19 cellular contexts compared by ENCODE assay signal in the genomic region with DNA sequence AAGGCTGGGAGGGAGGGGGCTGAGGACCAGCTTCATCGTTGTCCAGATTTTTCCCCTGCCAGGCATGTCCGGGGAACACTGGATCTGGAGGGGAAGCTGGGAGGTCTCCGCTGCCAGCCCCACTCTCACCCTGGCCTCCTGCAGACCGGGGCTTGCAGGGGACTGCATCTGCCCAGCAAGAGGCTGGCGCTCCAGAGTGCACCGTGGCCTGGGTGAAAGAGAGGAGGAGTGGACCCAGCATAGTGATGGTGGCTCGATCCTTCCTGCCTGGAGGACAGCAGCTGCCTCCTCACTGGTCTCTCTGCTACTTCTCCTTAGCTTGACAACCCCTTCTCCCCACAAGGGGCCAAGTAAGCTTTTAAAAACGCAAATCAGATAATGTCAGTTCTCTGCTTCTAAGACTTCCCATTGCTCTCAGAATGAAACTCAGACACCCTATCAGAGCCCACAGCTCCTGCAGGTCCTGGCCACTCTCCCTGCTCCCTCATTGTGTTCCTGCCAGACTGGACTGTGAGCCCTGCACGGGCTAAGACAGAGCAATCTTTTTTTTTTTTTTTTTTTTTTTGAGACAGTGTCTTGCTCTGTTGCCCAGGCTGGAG. TPM values are rescaled to one million over a fixed set of nuclear protein-coding genes. Genes with fewer than 3 reads are reported as not detected.
DNase-seq lines count a peak whose midpoint lies in the region; ATAC-seq, FAIRE-seq and TF ChIP-seq lines count a peak whose summit lies in the region.
"Had no signal": no experiment of that assay in that cellular context is flagged by ENCODE, and none has a peak within 500 bp of the region (broad histone marks: within the 10 kb centered on the region; RNA-seq: fewer than 3 reads in every experiment).

No MANE protein-coding gene starts in this region.

- in situ Hi-C loops in GM13976 (cut with MboI; ENCODE audit: low sequenced_read_pairs, unreplicated experiment) (no loop called here), K562 (cut with MboI) (no loop called here)

- no peak for FAIRE-seq in K562 (lab: Jason Lieb, UNC)
- FAIRE-seq: HTR-8/SVneo, RCC 7860 had no signal

- TF ChIP-seq EP300 in K562 (IDR thresholded peaks at IDR 0.05; ENCODE audit: low read length), result no peak

- H3K27me3 ChIP-seq in NT2/D1 (ENCODE audit: insufficient read depth, insufficient read length) (no peaks in the 10 kb centered on the region), K562 (ENCODE audit: control insufficient read depth in 2 of 2, insufficient read depth in 2 of 2, low read length in 2 of 2) (no peaks in the 10 kb centered on the region), layer of hippocampus (ENCODE audit: control insufficient read depth, insufficient read depth, low read length) (no peaks in the 10 kb centered on the region)

- no peak for TF ChIP-seq POLR2A in K562 (conservative IDR thresholded peaks at IDR 0.05)

- H3K9me1 ChIP-seq in K562 (ENCODE audit: control insufficient read depth, insufficient read depth, low read length), result no peaks in the 10 kb centered on the region

- peak; percentile 42 for DNase-seq in GM13976 (ENCODE audit: low spot score)
- DNase-seq in NT2/D1 (ENCODE audit: low read depth, low spot score), result no peak
- no peak for DNase-seq in K562 (ENCODE audit: extremely low read depth in 1 of 4, low spot score in 3 of 4)
- DNase-seq in glomerular visceral epithelial cell (ENCODE audit: extremely low spot score), result no peak
- DNase-seq in effector memory CD8-positive, alpha-beta T cell, result no peak
- DNase-seq in NCI-H345 (lab: John Stamatoyannopoulos, UW), result no peak
- DNase-seq: DND-41, GDM1, H9, NCI-H1436, NCI-H2081, NCI-H510A treated with DMSO at 0.1 percent for 48 hours, SHP77 treated with DMSO at 0.1 percent for 48 hours had no signal

- ATAC-seq in K562 (peak; percentile 9), GM21381 (IDR thresholded peaks at IDR 0.05; ENCODE audit: unreplicated experiment) (no peak)
- ATAC-seq in effector memory CD8-positive, alpha-beta T cell (replicated peaks), result no peak

- H3K9me3 Mint-ChIP-seq in effector memory CD8-positive, alpha-beta T cell, result no peaks in the 10 kb centered on the region
- H3K9me3 Mint-ChIP-seq: H9 had no signal

- H4K20me1 ChIP-seq in K562 (replicated peaks; ENCODE audit: control insufficient read depth, insufficient read depth, low read length), result no peaks in the 10 kb centered on the region

- H3K4me3 ChIP-seq in NT2/D1 (ENCODE audit: insufficient read length, low read depth) (no peak overlapping the region), K562 (no peak overlapping the region)

- no peaks in the 10 kb centered on the region for H3K79me2 ChIP-seq in K562 (ENCODE audit: control insufficient read depth, insufficient read depth, low read length)

- peaks cover 42% of the 10 kb centered on the region for H3K4me1 ChIP-seq in NT2/D1 (ENCODE audit: insufficient read depth, insufficient read length)
- peaks cover 13 to 15% of the 10 kb centered on the region in 2 experiments; a peak in 4 of 5 replicates for H3K4me1 ChIP-seq in K562 (replicated peaks in 1 of 2; ENCODE audit: control insufficient read depth in 2 of 2, insufficient read depth in 2 of 2, low read length in 2 of 2)

- WGBS in K562 (ENCODE audit: insufficient coverage, low coverage, missing lambda C conversion rate), result 39% methylated on average over 8 of the region's 9 CpGs

- intact Hi-C loops in K562 (cut with micrococcal nuclease), result no loop called here

- TF ChIP-seq CTCF in GM13976 (IDR thresholded peaks at IDR 0.05; ENCODE audit: borderline replicate concordance, control extremely low read depth, extremely low read depth, insufficient read depth, missing control alignments) (no peak), K562 (IDR thresholded peaks at IDR 0.05 in 2 of 3, conservative IDR thresholded peaks at IDR 0.05 in 1 of 3; ENCODE audit: insufficient read depth in 2 of 3, low read depth in 1 of 3, low read length in 3 of 3) (no peak)

- no peak overlapping the region for H3K27ac ChIP-seq in K562 (ENCODE audit: extremely low read depth, low read depth, low read length)
- peak overlapping the region; percentile 81 for H3K27ac ChIP-seq in layer of hippocampus (ENCODE audit: low read depth, low read length)
- H3K27ac ChIP-seq: C4-2B, HL-60 had no signal

- peak overlapping the region; percentile 37 for H3K9ac ChIP-seq in NT2/D1 (ENCODE audit: insufficient read length, low read depth)
- no peak overlapping the region for H3K9ac ChIP-seq in K562 (ENCODE audit: insufficient read depth in 1 of 2, low read depth in 2 of 2, low read length in 2 of 2)

- peak overlapping the region in 1 of 2 donors; percentile 66 for H3K27ac Mint-ChIP-seq in effector memory CD8-positive, alpha-beta T cell

- no peak overlapping the region for H3K4me2 ChIP-seq in K562 (ENCODE audit: insufficient read depth, low read length)

- no TSS peak for BruUV-seq in K562 (replicated peaks; lab: Mats Ljungman, UMichigan)

- H3K4me1 Mint-ChIP-seq in effector memory CD8-positive, alpha-beta T cell (ENCODE audit: low read depth in 2 of 2), result peaks cover 15 to 19% of the 10 kb centered on the region in 2 donors

- peaks cover 12% of the 10 kb centered on the region for H3K36me3 ChIP-seq in NT2/D1 (ENCODE audit: insufficient read depth, insufficient read length, low read length)
- H3K36me3 ChIP-seq in K562 (ENCODE audit: control insufficient read depth, insufficient read depth, low read length), result no peaks in the 10 kb centered on the region

- H3K36me3 Mint-ChIP-seq in effector memory CD8-positive, alpha-beta T cell (ENCODE audit: insufficient read depth), result no peaks in the 10 kb centered on the region

- CTCF ChIA-PET in K562 (lab: Yijun Ruan, JAX; ENCODE audit: low intra/inter-chr PET ratio), result interaction anchor here (0.5 kb wide), 1 partner anchor 110 kb away, joined by 4 read pairs; no protein-coding TSS in a partner anchor

- H3K4me3 Mint-ChIP-seq in effector memory CD8-positive, alpha-beta T cell, result no peak overlapping the region
- H3K4me3 Mint-ChIP-seq: H9 had no signal

- no peak for TF ChIP-seq RAD21 in K562 (CRISPR knock-in tag; conservative IDR thresholded peaks at IDR 0.05 in 1 of 2, IDR thresholded peaks at IDR 0.05 in 1 of 2)

- POLR2A ChIA-PET in K562 (lab: Yijun Ruan, JAX), result interaction anchor here (0.6 to 2.5 kb wide), 3 partner anchors 10 to 1771 kb away, joined by 3 to 7 read pairs (median 4); no protein-coding TSS in a partner anchor

- no peaks in the 10 kb centered on the region for H3K27me3 Mint-ChIP-seq in effector memory CD8-positive, alpha-beta T cell

- H3K9me3 ChIP-seq in NT2/D1 (ENCODE audit: insufficient read depth, low read length), result no peaks in the 10 kb centered on the region
- no peaks in the 10 kb centered on the region for H3K9me3 ChIP-seq in K562 (replicated peaks; ENCODE audit: control insufficient read depth, insufficient read depth, low read depth, low read length)

- no peak overlapping the region for H2AFZ ChIP-seq in K562 (ENCODE audit: low read depth, low read length)

TF ChIP-seq in K562, 482 proteins besides CTCF, POLR2A, EP300 and RAD21 (continues in another document):
- TF ChIP-seq, protein P1, sequence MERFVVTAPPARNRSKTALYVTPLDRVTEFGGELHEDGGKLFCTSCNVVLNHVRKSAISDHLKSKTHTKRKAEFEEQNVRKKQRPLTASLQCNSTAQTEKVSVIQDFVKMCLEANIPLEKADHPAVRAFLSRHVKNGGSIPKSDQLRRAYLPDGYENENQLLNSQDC (CRISPR knock-in tag; IDR thresholded peaks at IDR 0.05), result no peak
- TF ChIP-seq TGIF2 (CRISPR knock-in tag; IDR thresholded peaks at IDR 0.05), result no peak
- no peak for TF ChIP-seq SMARCB1 (IDR thresholded peaks at IDR 0.05; ENCODE audit: insufficient read length, low read depth)
- TF ChIP-seq CBX3 (IDR thresholded peaks at IDR 0.05; ENCODE audit: borderline replicate concordance in 1 of 2, low read length in 2 of 2), result no peak
- TF ChIP-seq CBFA2T2 (conservative IDR thresholded peaks at IDR 0.05), result no peak
- TF ChIP-seq, protein P2, sequence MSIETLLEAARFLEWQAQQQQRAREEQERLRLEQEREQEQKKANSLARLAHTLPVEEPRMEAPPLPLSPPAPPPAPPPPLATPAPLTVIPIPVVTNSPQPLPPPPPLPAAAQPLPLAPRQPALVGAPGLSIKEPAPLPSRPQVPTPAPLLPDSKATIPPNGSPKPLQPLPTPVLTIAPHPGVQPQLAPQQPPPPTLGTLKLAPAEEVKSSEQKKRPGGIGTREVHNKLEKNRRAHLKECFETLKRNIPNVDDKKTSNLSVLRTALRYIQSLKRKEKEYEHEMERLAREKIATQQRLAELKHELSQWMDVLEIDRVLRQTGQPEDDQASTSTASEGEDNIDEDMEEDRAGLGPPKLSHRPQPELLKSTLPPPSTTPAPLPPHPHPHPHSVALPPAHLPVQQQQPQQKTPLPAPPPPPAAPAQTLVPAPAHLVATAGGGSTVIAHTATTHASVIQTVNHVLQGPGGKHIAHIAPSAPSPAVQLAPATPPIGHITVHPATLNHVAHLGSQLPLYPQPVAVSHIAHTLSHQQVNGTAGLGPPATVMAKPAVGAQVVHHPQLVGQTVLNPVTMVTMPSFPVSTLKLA (conservative IDR thresholded peaks at IDR 0.05), result no peak
- TF ChIP-seq ZNF79 (CRISPR knock-in tag; IDR thresholded peaks at IDR 0.05; ENCODE audit: low read depth), result no peak

RNA-seq across cellular contexts. Expression of a gene that starts 15.0 kb away (rescaled TPM):
- total RNA-seq in K562 (2011; cell fraction: chromatin; rRNA removed; ENCODE audit: low replicate concordance), result 13.7 and 32.7 TPM in 2 replicates
- total RNA-seq in K562 (2011; cell fraction: nucleolus; rRNA removed), result 12.5 and 13.5 TPM in 2 replicates
- total RNA-seq in K562 (2011; cell fraction: nucleoplasm; rRNA removed), result 13.3 and 19.4 TPM in 2 replicates
- total RNA-seq in K562 (2014; rRNA removed) (7.0 and 7.3 TPM in 2 replicates), K562 (2014; rRNA removed; fragmentation: Illumina TruSeq; extraction: Trizol) (4.2 and 5.0 TPM in 2 replicates), K562 (2015; rRNA removed; fragmentation: Illumina TruSeq; extraction: Trizol) (7.7 and 8.6 TPM in 2 replicates), K562 (2021) (9.5 and 10.6 TPM in 2 replicates)
- polyA plus RNA-seq in K562 (2011; rRNA removed) (13.9 and 26.9 TPM in 2 replicates), K562 (2014; fragmentation: Illumina TruSeq; extraction: Trizol) (11.8 and 14.1 TPM in 2 replicates), K562 (2014; fragmentation: Nextera tagmentation; extraction: Ambion mirVana) (1 to 10 TPM; 3.0 to 3.8 TPM), K562 (2014; rRNA removed) (11.7 and 14.0 TPM in 2 replicates)
- 28.1 and 34.9 TPM in 2 replicates for polyA plus RNA-seq in K562 (2011; cell fraction: cytosol; rRNA removed)
- 14.0 and 18.6 TPM in 2 replicates for polyA plus RNA-seq in K562 (2011; cell fraction: nucleus; rRNA removed)
- 14.1 and 33.3 TPM in 2 replicates for polyA plus RNA-seq in K562 (2012)
- polyA minus RNA-seq in K562 (2011; rRNA and poly(A)+ RNA removed), result 8.9 and 12.3 TPM in 2 replicates
- 7.7 and 8.6 TPM in 2 replicates for polyA minus RNA-seq in K562 (2011; cell fraction: cytosol; rRNA and poly(A)+ RNA removed)
- polyA minus RNA-seq in K562 (2011; cell fraction: nucleus; rRNA and poly(A)+ RNA removed), result 6.6 and 9.8 TPM in 2 replicates
